8 cellular contexts compared by ENCODE assay signal in the genomic region with DNA sequence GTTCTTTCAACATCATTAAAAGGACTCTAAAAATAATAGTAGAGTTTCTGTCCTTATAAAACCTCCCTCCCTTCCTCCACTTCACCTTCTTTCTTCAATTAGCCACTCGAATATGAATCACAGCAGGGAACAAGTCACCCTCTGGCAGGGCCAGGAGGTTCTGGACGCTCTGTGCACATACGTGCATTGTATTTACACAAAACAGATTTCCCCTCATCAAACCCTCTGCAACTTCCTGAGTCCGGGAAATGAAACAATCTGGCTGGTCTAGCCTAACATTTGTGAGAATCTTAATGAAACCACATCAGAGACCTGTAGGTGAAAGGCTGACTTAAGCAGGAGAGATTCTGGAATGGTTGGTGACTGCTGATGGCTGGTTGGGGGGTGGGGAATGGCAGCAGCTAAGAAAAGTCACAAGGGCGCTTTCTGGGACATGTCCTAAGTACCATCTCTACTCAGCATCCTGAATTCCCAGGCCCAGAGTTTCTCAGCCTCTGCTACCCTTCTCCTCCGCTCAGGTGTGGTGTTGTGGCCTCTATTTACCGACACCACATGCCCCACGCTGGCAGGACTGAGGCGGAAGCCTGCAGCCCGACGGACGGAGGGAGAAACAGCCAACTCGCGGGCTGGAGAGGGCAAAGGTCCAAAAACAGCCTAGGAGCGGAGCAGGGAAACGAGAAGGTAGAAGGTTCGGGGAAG. TPM values are rescaled to one million over a fixed set of nuclear protein-coding genes. Genes with fewer than 3 reads are reported as not detected.
DNase-seq lines count a peak whose midpoint lies in the region; ATAC-seq and TF ChIP-seq lines count a peak whose summit lies in the region.

No MANE protein-coding gene starts in this region.

- POLR2A ChIA-PET in WTC11 (lab: Charles Lee), result no interaction called here

- H3K4me3 ChIP-seq in fibroblast of villous mesenchyme (ENCODE audit: low read depth, low read length), result peak overlapping the region; percentile 74

- peaks cover 25% of the 10 kb centered on the region for H3K4me1 Mint-ChIP-seq in activated naive CD4-positive, alpha-beta T cell treated with anti-CD3 and anti-CD28 coated beads, Interleukin-2, amount 10 ng/mL, durations not matched to agents 7 days and 5 days
- peaks cover 22% of the 10 kb centered on the region for H3K4me1 Mint-ChIP-seq in WTC11

- H3K36me3 Mint-ChIP-seq in activated naive CD4-positive, alpha-beta T cell treated with anti-CD3 and anti-CD28 coated beads, Interleukin-2, amount 10 ng/mL, durations not matched to agents 7 days and 5 days, result peaks cover 7% of the 10 kb centered on the region
- H3K36me3 Mint-ChIP-seq in WTC11, result no peaks in the 10 kb centered on the region

- peak overlapping the region; percentile 81 for H3K4me3 Mint-ChIP-seq in activated naive CD4-positive, alpha-beta T cell treated with anti-CD3 and anti-CD28 coated beads, Interleukin-2, amount 10 ng/mL, durations not matched to agents 7 days and 5 days
- peak overlapping the region; percentile 81 for H3K4me3 Mint-ChIP-seq in WTC11

- CTCF ChIA-PET in activated naive CD4-positive, alpha-beta T cell treated with anti-CD3 and anti-CD28 coated beads, Interleukin-2, amount 10 ng/mL, durations not matched to agents 7 days and 5 days (lab: Charles Lee), result no interaction called here
- CTCF ChIA-PET in WTC11 (lab: Charles Lee), result no interaction called here

- no peak for ATAC-seq in WTC11
- ATAC-seq in omental fat pad (ENCODE audit: low FRiP score), result peak; percentile 25
- no peak for ATAC-seq in GM21723 (IDR thresholded peaks at IDR 0.05; ENCODE audit: unreplicated experiment)
- ATAC-seq in HG03196 (IDR thresholded peaks at IDR 0.05; ENCODE audit: unreplicated experiment), result no peak

- no peak for DNase-seq in activated naive CD4-positive, alpha-beta T cell treated with anti-CD3 and anti-CD28 coated beads, Interleukin-2, amount 10 ng/mL, durations not matched to agents 7 days and 5 days
- DNase-seq in activated naive CD4-positive, alpha-beta T cell treated with Interleukin-2 at 50 U/mL for 16 hours, result no peak
- peak; percentile 10 for DNase-seq in WTC11 (ENCODE audit: low spot score)
- peak; percentile 38 for DNase-seq in fibroblast of villous mesenchyme (ENCODE audit: low read depth)
- DNase-seq in omental fat pad (ENCODE audit: low spot score), result no peak
- no peak for DNase-seq in NCI-H1105 treated with DMSO at 0.1 percent for 48 hours (lab: John Stamatoyannopoulos, UW)

- H3K27ac Mint-ChIP-seq in activated naive CD4-positive, alpha-beta T cell treated with anti-CD3 and anti-CD28 coated beads, Interleukin-2, amount 10 ng/mL, durations not matched to agents 7 days and 5 days, result peak overlapping the region; percentile 65
- no peak overlapping the region for H3K27ac Mint-ChIP-seq in WTC11

- H3K9me3 Mint-ChIP-seq in activated naive CD4-positive, alpha-beta T cell treated with anti-CD3 and anti-CD28 coated beads, Interleukin-2, amount 10 ng/mL, durations not matched to agents 7 days and 5 days, result no peaks in the 10 kb centered on the region
- H3K9me3 Mint-ChIP-seq in WTC11, result no peaks in the 10 kb centered on the region

- H3K27me3 Mint-ChIP-seq in activated naive CD4-positive, alpha-beta T cell treated with anti-CD3 and anti-CD28 coated beads, Interleukin-2, amount 10 ng/mL, durations not matched to agents 7 days and 5 days, result peaks cover 4% of the 10 kb centered on the region
- H3K27me3 Mint-ChIP-seq in WTC11 (ENCODE audit: low read depth), result peaks cover 8% of the 10 kb centered on the region; the same call in 1 of the 2 replicates

- no peak for TF ChIP-seq CTCF in WTC11 (IDR thresholded peaks at IDR 0.05)
- TF ChIP-seq CTCF in fibroblast of villous mesenchyme (IDR thresholded peaks at IDR 0.05; ENCODE audit: insufficient read depth, low read depth, low read length), result no peak
- no peak for TF ChIP-seq CTCF in omental fat pad (IDR thresholded peaks at IDR 0.05)

TF ChIP-seq in WTC11, 78 proteins besides CTCF, POLR2A, EP300 and RAD21 (continues in another document):
- no peak for TF ChIP-seq ATF3 (CRISPR knock-in tag; conservative IDR thresholded peaks at IDR 0.05)
- no peak for TF ChIP-seq FOXJ3 (CRISPR knock-in tag; IDR thresholded peaks at IDR 0.05; ENCODE audit: borderline replicate concordance)
- TF ChIP-seq NFE2L1 (CRISPR knock-in tag; IDR thresholded peaks at IDR 0.05), result no peak
- no peak for TF ChIP-seq ARID4B (CRISPR knock-in tag; IDR thresholded peaks at IDR 0.05; ENCODE audit: borderline replicate concordance)
- TF ChIP-seq RORB (CRISPR knock-in tag; IDR thresholded peaks at IDR 0.05), result no peak
- no peak for TF ChIP-seq PRDM15 (CRISPR knock-in tag; IDR thresholded peaks at IDR 0.05)
- TF ChIP-seq GRHL2 (CRISPR knock-in tag; IDR thresholded peaks at IDR 0.05; ENCODE audit: insufficient replicate concordance, severe bottlenecking), result no peak
- TF ChIP-seq ELF4 (CRISPR knock-in tag; IDR thresholded peaks at IDR 0.05; ENCODE audit: low read depth), result no peak
- TF ChIP-seq, protein P1, sequence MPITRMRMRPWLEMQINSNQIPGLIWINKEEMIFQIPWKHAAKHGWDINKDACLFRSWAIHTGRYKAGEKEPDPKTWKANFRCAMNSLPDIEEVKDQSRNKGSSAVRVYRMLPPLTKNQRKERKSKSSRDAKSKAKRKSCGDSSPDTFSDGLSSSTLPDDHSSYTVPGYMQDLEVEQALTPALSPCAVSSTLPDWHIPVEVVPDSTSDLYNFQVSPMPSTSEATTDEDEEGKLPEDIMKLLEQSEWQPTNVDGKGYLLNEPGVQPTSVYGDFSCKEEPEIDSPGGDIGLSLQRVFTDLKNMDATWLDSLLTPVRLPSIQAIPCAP (CRISPR knock-in tag; IDR thresholded peaks at IDR 0.05), result no peak

RNA-seq across cellular contexts. Expression of gene ZDHHC9, which starts 1.0 kb away (rescaled TPM):
- total RNA-seq in WTC11 (2021) (23.0 to 25.0 TPM (median 24.3 TPM) in 3 replicates), fibroblast of villous mesenchyme (15.8 and 22.0 TPM in 2 replicates), omental fat pad (10 to 100 TPM; 29.9 to 58.7 (median 45.2) TPM)

Comparison
In these comparisons a context has a peak if more than half of its experiments do, and no peak if none do; other contexts are left out.
1. DNase-seq: peak in WTC11 (single experiment) and fibroblast of villous mesenchyme (single experiment); none in activated naive CD4-positive, alpha-beta T cell treated with anti-CD3 and anti-CD28 coated beads, Interleukin-2, amount 10 ng/mL, durations not matched to agents 7 days and 5 days (single experiment), activated naive CD4-positive, alpha-beta T cell treated with Interleukin-2 at 50 U/mL for 16 hours (single experiment), omental fat pad (single experiment) and NCI-H1105 treated with DMSO at 0.1 percent for 48 hours (single experiment).